8 cellular contexts compared by ENCODE assay signal in the genomic region with DNA sequence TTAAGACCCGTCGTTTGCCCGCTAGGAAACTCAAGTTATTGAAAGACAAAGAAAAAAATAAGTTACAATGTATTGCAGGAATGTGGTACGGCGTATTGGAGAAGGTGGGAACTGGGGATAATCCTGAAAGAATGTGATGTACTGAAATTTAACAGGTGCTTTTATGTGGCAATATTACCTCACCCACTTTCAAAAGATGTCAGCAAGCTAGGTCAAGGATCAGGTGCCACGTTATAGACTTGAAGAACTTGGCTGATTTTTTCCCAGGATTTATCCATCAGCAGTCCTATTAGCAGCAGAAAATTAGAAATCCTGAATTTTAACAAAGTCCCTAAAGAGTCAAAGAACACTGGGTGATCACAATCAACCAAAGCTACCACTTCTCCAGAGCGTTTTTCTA. TPM values are rescaled to one million over a fixed set of nuclear protein-coding genes. Genes with fewer than 3 reads are reported as not detected.
DNase-seq lines count a peak whose midpoint lies in the region; ATAC-seq and TF ChIP-seq lines count a peak whose summit lies in the region.
"Not testable (repeated sequence)": the region's sequence is repeated elsewhere in the genome, so short reads cannot be mapped to it uniquely, and the experiment has no call there.

No MANE protein-coding gene starts in this region.

- TF ChIP-seq CTCF in stomach (IDR thresholded peaks at IDR 0.05) = not testable (repeated sequence)

- H3K4me1 Mint-ChIP-seq in activated T-cell treated with anti-CD3 and anti-CD28 coated beads, Interleukin-2, amount 50 U/mL, for 4 hours (ENCODE audit: low read depth) = not testable (repeated sequence)
- peaks cover 0 to 33% (median 27%) of the 10 kb centered on the region in 7 donors for H3K4me1 Mint-ChIP-seq in naive thymus-derived CD4-positive, alpha-beta T cell

- H3K36me3 ChIP-seq in BLaER1 treated with 17β-estradiol and CSF1 and Interleukin-3, amounts not matched to agents 10 nM and 100 nM; HAP-1 (replicated peaks); NT2/D1 (ENCODE audit: insufficient read depth, insufficient read length, low read length); iPS DF 6.9 (ENCODE audit: control insufficient read depth, insufficient read depth, low read length); naive thymus-derived CD4-positive, alpha-beta T cell (ENCODE audit: control insufficient read depth in 2 of 3, insufficient read depth in 3 of 3, low read length in 3 of 3); stomach: not testable (repeated sequence)

- DNase-seq in HAP-1 (ENCODE audit: low spot score in 2 of 2) (peak in 1 of 2 experiments; percentile 29), dermis blood vessel endothelial cell (peak; percentile 37)
- DNase-seq in NT2/D1 (ENCODE audit: low read depth, low spot score); activated T-cell treated with anti-CD3 and anti-CD28 coated beads, Interleukin-2, amount 50 U/mL, for 4 hours; iPS DF 6.9 (ENCODE audit: low read depth, low spot score); naive thymus-derived CD4-positive, alpha-beta T cell; stomach: not testable (repeated sequence)

- not testable (repeated sequence) for H3K27me3 Mint-ChIP-seq in activated T-cell treated with anti-CD3 and anti-CD28 coated beads, Interleukin-2, amount 50 U/mL, for 4 hours (ENCODE audit: low read depth); naive thymus-derived CD4-positive, alpha-beta T cell

- TF ChIP-seq POLR2A in stomach (IDR thresholded peaks at IDR 0.05) = not testable (repeated sequence)

- peak overlapping the region; percentile 74 to 97 (median 82) for H3K4me3 ChIP-seq in BLaER1 treated with 17β-estradiol and CSF1 and Interleukin-3, amounts not matched to agents 10 nM and 100 nM
- H3K4me3 ChIP-seq in HAP-1 (peak overlapping the region; percentile 72), NT2/D1 (ENCODE audit: insufficient read length, low read depth) (peak overlapping the region; percentile 87), iPS DF 6.9 (ENCODE audit: low read length) (peak overlapping the region; percentile 58), stomach (peak overlapping the region; percentile 67 to 88 (median 80))
- peak overlapping the region; percentile 92 for H3K4me3 ChIP-seq in naive thymus-derived CD4-positive, alpha-beta T cell (ENCODE audit: low read length)

- not testable (repeated sequence) for ATAC-seq in activated T-cell treated with anti-CD3 and anti-CD28 coated beads, Interleukin-2, amount 50 U/mL, for 4 hours; naive thymus-derived CD4-positive, alpha-beta T cell

- peak overlapping the region; percentile 96 for H3K4me3 Mint-ChIP-seq in activated T-cell treated with anti-CD3 and anti-CD28 coated beads, Interleukin-2, amount 50 U/mL, for 4 hours
- H3K4me3 Mint-ChIP-seq in naive thymus-derived CD4-positive, alpha-beta T cell = peak overlapping the region; percentile 93 to 100 (median 99)

- not testable (repeated sequence) for H3K9me3 Mint-ChIP-seq in activated T-cell treated with anti-CD3 and anti-CD28 coated beads, Interleukin-2, amount 50 U/mL, for 4 hours; naive thymus-derived CD4-positive, alpha-beta T cell

- WGBS in iPS DF 6.9 (ENCODE audit: insufficient coverage, insufficient read length) = no CpG with 5 or more reads among the region's 7 CpGs
- 1 to 7% (median 2%) methylated on average over 7 of the region's 7 CpGs for WGBS in stomach, 5 donors

- not testable (repeated sequence) for H3K27me3 ChIP-seq in BLaER1 treated with 17β-estradiol and CSF1 and Interleukin-3, amounts not matched to agents 10 nM and 100 nM; HAP-1 (ENCODE audit: low read depth); NT2/D1 (ENCODE audit: insufficient read depth, insufficient read length); iPS DF 6.9 (ENCODE audit: control insufficient read depth, insufficient read depth, low read length); naive thymus-derived CD4-positive, alpha-beta T cell (ENCODE audit: control insufficient read depth in 2 of 2, insufficient read depth in 2 of 2, low read length in 2 of 2); stomach

- intact Hi-C loops in naive thymus-derived CD4-positive, alpha-beta T cell (cut with micrococcal nuclease); stomach (cut with DNase I; ENCODE audit: low total_unique reads): not testable (repeated sequence)

- H4K20me1 ChIP-seq in BLaER1 treated with 17β-estradiol and CSF1 and Interleukin-3, amounts not matched to agents 10 nM and 100 nM = not testable (repeated sequence)

- CTCF ChIA-PET in naive thymus-derived CD4-positive, alpha-beta T cell (lab: Charles Lee) = not testable (repeated sequence)

- in situ Hi-C loops in HAP-1 (cut with MboI; ENCODE audit: low sequenced_read_pairs) = not testable (repeated sequence)

- peak overlapping the region; percentile 82 to 96 (median 89) for H3K27ac ChIP-seq in BLaER1 treated with 17β-estradiol and CSF1 and Interleukin-3, amounts not matched to agents 10 nM and 100 nM
- not testable (repeated sequence) for H3K27ac ChIP-seq in iPS DF 6.9 (ENCODE audit: low read length)
- peak overlapping the region; percentile 93 for H3K27ac ChIP-seq in naive thymus-derived CD4-positive, alpha-beta T cell (ENCODE audit: low read depth, low read length)
- H3K27ac ChIP-seq in stomach = peak overlapping the region in 4 of 5 donors; percentile 92 to 95 (median 94)

- not testable (repeated sequence) for TF ChIP-seq EP300 in stomach (IDR thresholded peaks at IDR 0.05)

- POLR2A ChIA-PET in naive thymus-derived CD4-positive, alpha-beta T cell (lab: Charles Lee) = interaction anchor here (0.6 kb wide), 1 partner anchor 636 kb away, joined by 3 read pairs; no protein-coding TSS in a partner anchor

- not testable (repeated sequence) for H3K4me1 ChIP-seq in BLaER1 treated with 17β-estradiol and CSF1 and Interleukin-3, amounts not matched to agents 10 nM and 100 nM; HAP-1; NT2/D1 (ENCODE audit: insufficient read depth, insufficient read length); iPS DF 6.9 (ENCODE audit: control insufficient read depth, insufficient read depth, low read length); naive thymus-derived CD4-positive, alpha-beta T cell (ENCODE audit: control insufficient read depth in 2 of 2, insufficient read depth in 2 of 2, low read length in 2 of 2)
- H3K4me1 ChIP-seq in stomach = peaks cover 4 to 27% (median 16%) of the 10 kb centered on the region in 4 donors

- H3K36me3 Mint-ChIP-seq in activated T-cell treated with anti-CD3 and anti-CD28 coated beads, Interleukin-2, amount 50 U/mL, for 4 hours (ENCODE audit: insufficient read depth); naive thymus-derived CD4-positive, alpha-beta T cell: not testable (repeated sequence)

- H3K27ac Mint-ChIP-seq in naive thymus-derived CD4-positive, alpha-beta T cell = peak overlapping the region; percentile 97 to 100 (median 99)

- H3K9me3 ChIP-seq in BLaER1 treated with 17β-estradiol and CSF1 and Interleukin-3, amounts not matched to agents 10 nM and 100 nM (replicated peaks in 1 of 11); HAP-1; NT2/D1 (ENCODE audit: insufficient read depth, low read length); iPS DF 6.9 (ENCODE audit: control insufficient read depth, insufficient read depth, low read length); naive thymus-derived CD4-positive, alpha-beta T cell (ENCODE audit: control insufficient read depth in 2 of 3, low read length in 3 of 3); stomach: not testable (repeated sequence)

- peak overlapping the region; percentile 69 to 85 (median 78) for H3K4me2 ChIP-seq in BLaER1 treated with 17β-estradiol and CSF1 and Interleukin-3, amounts not matched to agents 10 nM and 100 nM

- peak overlapping the region; percentile 86 to 96 (median 92) for H3K9ac ChIP-seq in BLaER1 treated with 17β-estradiol and CSF1 and Interleukin-3, amounts not matched to agents 10 nM and 100 nM
- peak overlapping the region; percentile 94 for H3K9ac ChIP-seq in NT2/D1 (ENCODE audit: insufficient read length, low read depth)

RNA-seq across cellular contexts. Expression of a gene that starts 0.6 kb away (rescaled TPM):
- 10 to 100 TPM; 19.8 to 22.6 (median 20.2) TPM for total RNA-seq in activated T-cell treated with anti-CD3 and anti-CD28 coated beads, Interleukin-2, amount 50 U/mL, for 4 hours
- total RNA-seq in dermis blood vessel endothelial cell = 22.1 and 22.4 TPM in 2 replicates
- total RNA-seq in naive thymus-derived CD4-positive, alpha-beta T cell = 10 to 100 TPM; 28.1 to 49.6 (median 35.3) TPM
- 10 to 100 TPM; 17.2 to 22.1 TPM for polyA plus RNA-seq in naive thymus-derived CD4-positive, alpha-beta T cell
- total RNA-seq in stomach = 10 to 100 TPM in 4 of 5 donors, 1 to 10 TPM in 1; 1.7 to 82.4 (median 22.3) TPM
- polyA plus RNA-seq in stomach = 10 to 100 TPM; 11.4 to 18.9 (median 17.2) TPM
